2 cellular contexts compared by ENCODE assay signal in the genomic region with DNA sequence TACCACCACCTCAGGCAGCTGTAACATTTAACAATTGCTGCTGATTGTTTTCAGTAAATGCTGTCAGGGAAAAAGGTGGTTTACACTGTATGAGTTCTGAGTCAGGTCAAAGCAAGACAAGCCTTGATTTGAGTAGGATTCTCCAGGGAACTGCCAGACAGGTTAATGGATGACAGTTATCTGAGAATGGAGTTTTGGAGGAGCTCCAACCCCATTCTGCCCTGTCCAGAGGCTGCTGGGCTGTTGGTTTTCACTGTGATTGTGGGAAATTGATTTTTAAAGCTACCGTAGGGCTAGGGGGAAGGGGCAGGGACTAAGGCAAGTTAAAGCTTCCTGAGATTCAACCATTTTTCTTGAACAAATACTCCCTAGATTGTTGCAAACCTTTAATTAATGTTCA.
TF ChIP-seq lines count a peak whose summit lies in the region.

No MANE protein-coding gene starts in this region.

TF ChIP-seq in liver, 16 proteins besides CTCF, POLR2A, EP300 and RAD21:
- TF ChIP-seq FOXA1 (IDR thresholded peaks at IDR 0.05): no peak
- no peak for TF ChIP-seq TAF1 (conservative IDR thresholded peaks at IDR 0.05)
- TF ChIP-seq, protein P1, sequence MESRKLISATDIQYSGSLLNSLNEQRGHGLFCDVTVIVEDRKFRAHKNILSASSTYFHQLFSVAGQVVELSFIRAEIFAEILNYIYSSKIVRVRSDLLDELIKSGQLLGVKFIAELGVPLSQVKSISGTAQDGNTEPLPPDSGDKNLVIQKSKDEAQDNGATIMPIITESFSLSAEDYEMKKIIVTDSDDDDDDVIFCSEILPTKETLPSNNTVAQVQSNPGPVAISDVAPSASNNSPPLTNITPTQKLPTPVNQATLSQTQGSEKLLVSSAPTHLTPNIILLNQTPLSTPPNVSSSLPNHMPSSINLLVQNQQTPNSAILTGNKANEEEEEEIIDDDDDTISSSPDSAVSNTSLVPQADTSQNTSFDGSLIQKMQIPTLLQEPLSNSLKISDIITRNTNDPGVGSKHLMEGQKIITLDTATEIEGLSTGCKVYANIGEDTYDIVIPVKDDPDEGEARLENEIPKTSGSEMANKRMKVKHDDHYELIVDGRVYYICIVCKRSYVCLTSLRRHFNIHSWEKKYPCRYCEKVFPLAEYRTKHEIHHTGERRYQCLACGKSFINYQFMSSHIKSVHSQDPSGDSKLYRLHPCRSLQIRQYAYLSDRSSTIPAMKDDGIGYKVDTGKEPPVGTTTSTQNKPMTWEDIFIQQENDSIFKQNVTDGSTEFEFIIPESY (IDR thresholded peaks at IDR 0.05): no peak
- TF ChIP-seq FOXA2 (IDR thresholded peaks at IDR 0.05): no peak
- TF ChIP-seq, protein P2, sequence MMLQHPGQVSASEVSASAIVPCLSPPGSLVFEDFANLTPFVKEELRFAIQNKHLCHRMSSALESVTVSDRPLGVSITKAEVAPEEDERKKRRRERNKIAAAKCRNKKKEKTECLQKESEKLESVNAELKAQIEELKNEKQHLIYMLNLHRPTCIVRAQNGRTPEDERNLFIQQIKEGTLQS (IDR thresholded peaks at IDR 0.05): no peak
- TF ChIP-seq SP1 (IDR thresholded peaks at IDR 0.05): peak; percentile 12
- peak; percentile 52 for TF ChIP-seq YY1 (IDR thresholded peaks at IDR 0.05)
- no peak for TF ChIP-seq RXRA (IDR thresholded peaks at IDR 0.05)
- TF ChIP-seq HNF4G (IDR thresholded peaks at IDR 0.05): no peak
- TF ChIP-seq, protein P3, sequence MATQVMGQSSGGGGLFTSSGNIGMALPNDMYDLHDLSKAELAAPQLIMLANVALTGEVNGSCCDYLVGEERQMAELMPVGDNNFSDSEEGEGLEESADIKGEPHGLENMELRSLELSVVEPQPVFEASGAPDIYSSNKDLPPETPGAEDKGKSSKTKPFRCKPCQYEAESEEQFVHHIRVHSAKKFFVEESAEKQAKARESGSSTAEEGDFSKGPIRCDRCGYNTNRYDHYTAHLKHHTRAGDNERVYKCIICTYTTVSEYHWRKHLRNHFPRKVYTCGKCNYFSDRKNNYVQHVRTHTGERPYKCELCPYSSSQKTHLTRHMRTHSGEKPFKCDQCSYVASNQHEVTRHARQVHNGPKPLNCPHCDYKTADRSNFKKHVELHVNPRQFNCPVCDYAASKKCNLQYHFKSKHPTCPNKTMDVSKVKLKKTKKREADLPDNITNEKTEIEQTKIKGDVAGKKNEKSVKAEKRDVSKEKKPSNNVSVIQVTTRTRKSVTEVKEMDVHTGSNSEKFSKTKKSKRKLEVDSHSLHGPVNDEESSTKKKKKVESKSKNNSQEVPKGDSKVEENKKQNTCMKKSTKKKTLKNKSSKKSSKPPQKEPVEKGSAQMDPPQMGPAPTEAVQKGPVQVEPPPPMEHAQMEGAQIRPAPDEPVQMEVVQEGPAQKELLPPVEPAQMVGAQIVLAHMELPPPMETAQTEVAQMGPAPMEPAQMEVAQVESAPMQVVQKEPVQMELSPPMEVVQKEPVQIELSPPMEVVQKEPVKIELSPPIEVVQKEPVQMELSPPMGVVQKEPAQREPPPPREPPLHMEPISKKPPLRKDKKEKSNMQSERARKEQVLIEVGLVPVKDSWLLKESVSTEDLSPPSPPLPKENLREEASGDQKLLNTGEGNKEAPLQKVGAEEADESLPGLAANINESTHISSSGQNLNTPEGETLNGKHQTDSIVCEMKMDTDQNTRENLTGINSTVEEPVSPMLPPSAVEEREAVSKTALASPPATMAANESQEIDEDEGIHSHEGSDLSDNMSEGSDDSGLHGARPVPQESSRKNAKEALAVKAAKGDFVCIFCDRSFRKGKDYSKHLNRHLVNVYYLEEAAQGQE (IDR thresholded peaks at IDR 0.05): no peak
- TF ChIP-seq GABPA (IDR thresholded peaks at IDR 0.05 in 1 of 2, conservative IDR thresholded peaks at IDR 0.05 in 1 of 2): no peak
- TF ChIP-seq HNF4A (conservative IDR thresholded peaks at IDR 0.05): no peak
TF ChIP-seq in liver: peak in this region for 2.

TF ChIP-seq in HepG2, 621 proteins besides CTCF, POLR2A, EP300 and RAD21:
- TF ChIP-seq ZNF709 (CRISPR knock-in tag; IDR thresholded peaks at IDR 0.05) (no peak), ZNF703 (CRISPR knock-in tag; IDR thresholded peaks at IDR 0.05; ENCODE audit: borderline replicate concordance) (no peak), ZBTB42 (CRISPR knock-in tag; IDR thresholded peaks at IDR 0.05) (no peak), MTF1 (CRISPR knock-in tag; IDR thresholded peaks at IDR 0.05) (no peak), ZNF614 (CRISPR knock-in tag; IDR thresholded peaks at IDR 0.05; ENCODE audit: borderline replicate concordance) (no peak), ZNF225 (CRISPR knock-in tag; IDR thresholded peaks at IDR 0.05) (no peak), ZNF816 (CRISPR knock-in tag; IDR thresholded peaks at IDR 0.05; ENCODE audit: borderline replicate concordance) (no peak), ZNF550 (CRISPR knock-in tag; IDR thresholded peaks at IDR 0.05; ENCODE audit: borderline replicate concordance) (no peak), GTF2F1 (IDR thresholded peaks at IDR 0.05; ENCODE audit: low read length) (no peak), ZNF33A (CRISPR knock-in tag; IDR thresholded peaks at IDR 0.05; ENCODE audit: borderline replicate concordance) (no peak), KDM1A (CRISPR knock-in tag; IDR thresholded peaks at IDR 0.05) (no peak), ZBTB21 (CRISPR knock-in tag; IDR thresholded peaks at IDR 0.05) (no peak), NFKBIZ (CRISPR knock-in tag; IDR thresholded peaks at IDR 0.05) (no peak), NFYB (CRISPR knock-in tag; IDR thresholded peaks at IDR 0.05) (no peak)
- TF ChIP-seq, protein P4, sequence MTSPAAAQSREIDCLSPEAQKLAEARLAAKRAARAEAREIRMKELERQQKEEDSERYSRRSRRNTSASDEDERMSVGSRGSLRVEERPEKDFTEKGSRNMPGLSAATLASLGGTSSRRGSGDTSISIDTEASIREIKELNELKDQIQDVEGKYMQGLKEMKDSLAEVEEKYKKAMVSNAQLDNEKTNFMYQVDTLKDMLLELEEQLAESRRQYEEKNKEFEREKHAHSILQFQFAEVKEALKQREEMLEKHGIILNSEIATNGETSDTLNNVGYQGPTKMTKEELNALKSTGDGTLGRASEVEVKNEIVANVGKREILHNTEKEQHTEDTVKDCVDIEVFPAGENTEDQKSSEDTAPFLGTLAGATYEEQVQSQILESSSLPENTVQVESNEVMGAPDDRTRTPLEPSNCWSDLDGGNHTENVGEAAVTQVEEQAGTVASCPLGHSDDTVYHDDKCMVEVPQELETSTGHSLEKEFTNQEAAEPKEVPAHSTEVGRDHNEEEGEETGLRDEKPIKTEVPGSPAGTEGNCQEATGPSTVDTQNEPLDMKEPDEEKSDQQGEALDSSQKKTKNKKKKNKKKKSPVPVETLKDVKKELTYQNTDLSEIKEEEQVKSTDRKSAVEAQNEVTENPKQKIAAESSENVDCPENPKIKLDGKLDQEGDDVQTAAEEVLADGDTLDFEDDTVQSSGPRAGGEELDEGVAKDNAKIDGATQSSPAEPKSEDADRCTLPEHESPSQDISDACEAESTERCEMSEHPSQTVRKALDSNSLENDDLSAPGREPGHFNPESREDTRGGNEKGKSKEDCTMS (CRISPR knock-in tag; conservative IDR thresholded peaks at IDR 0.05): no peak
- TF ChIP-seq, protein P5, sequence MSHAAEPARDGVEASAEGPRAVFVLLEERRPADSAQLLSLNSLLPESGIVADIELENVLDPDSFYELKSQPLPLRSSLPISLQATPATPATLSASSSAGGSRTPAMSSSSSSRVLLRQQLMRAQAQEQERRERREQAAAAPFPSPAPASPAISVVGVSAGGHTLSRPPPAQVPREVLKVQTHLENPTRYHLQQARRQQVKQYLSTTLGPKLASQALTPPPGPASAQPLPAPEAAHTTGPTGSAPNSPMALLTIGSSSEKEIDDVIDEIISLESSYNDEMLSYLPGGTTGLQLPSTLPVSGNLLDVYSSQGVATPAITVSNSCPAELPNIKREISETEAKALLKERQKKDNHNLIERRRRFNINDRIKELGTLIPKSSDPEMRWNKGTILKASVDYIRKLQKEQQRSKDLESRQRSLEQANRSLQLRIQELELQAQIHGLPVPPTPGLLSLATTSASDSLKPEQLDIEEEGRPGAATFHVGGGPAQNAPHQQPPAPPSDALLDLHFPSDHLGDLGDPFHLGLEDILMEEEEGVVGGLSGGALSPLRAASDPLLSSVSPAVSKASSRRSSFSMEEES (CRISPR knock-in tag; IDR thresholded peaks at IDR 0.05): no peak
- TF ChIP-seq, protein P6, sequence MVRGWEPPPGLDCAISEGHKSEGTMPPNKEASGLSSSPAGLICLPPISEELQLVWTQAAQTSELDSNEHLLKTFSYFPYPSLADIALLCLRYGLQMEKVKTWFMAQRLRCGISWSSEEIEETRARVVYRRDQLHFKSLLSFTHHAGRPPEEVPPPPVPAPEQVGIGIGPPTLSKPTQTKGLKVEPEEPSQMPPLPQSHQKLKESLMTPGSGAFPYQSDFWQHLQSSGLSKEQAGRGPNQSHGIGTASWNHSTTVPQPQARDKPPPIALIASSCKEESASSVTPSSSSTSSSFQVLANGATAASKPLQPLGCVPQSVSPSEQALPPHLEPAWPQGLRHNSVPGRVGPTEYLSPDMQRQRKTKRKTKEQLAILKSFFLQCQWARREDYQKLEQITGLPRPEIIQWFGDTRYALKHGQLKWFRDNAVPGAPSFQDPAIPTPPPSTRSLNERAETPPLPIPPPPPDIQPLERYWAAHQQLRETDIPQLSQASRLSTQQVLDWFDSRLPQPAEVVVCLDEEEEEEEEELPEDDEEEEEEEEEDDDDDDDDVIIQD (CRISPR knock-in tag; IDR thresholded peaks at IDR 0.05; ENCODE audit: low read depth): no peak
